ENCODE assay signal across 30 cellular contexts in the genomic region with DNA sequence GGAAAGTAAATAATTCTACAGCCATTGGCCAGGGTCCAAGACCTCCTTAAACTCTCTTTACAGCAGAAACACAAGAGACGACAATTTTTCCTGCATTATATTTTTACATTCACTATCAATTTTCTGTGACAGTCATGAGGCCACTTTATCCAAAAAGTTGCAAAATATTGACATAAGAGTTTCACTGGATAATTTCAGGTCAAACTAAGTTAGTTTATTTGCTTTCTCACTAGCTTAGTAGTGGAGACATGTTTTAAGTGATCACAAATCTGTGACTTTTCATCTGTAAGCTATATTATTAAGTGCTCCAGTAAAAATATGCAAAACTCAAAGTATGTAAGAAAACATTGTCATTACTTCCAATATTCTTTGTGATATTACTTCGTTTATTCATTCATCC.
"Had no signal": no experiment of that assay in that cellular context is flagged by ENCODE, and none has a peak within 500 bp of the region (broad histone marks: within the 10 kb centered on the region; RNA-seq: fewer than 3 reads in every experiment).

No MANE protein-coding gene starts in this region.

- H2AFZ ChIP-seq: neural progenitor cell, parathyroid adenoma had no signal

- H3K4me2 ChIP-seq: neural progenitor cell, smooth muscle cell had no signal

- H3K36me3 Mint-ChIP-seq: natural killer cell; neural progenitor cell; stimulated activated memory B cell treated with anti-CD40 and anti-IgM and Interleukin-4, amounts not matched to agents 10 μg/mL and 1 μg/mL and 100 μg/mL, for 72 hours had no signal

- H3K27ac ChIP-seq: neural progenitor cell, ovary, parathyroid adenoma, psoas muscle, skin epidermis, spleen, thoracic aorta, thyroid gland, tibial nerve, upper lobe of left lung, vagina had no signal

- H3K27me3 Mint-ChIP-seq: progenitor cell of endocrine pancreas; stimulated activated memory B cell treated with anti-CD40 and anti-IgM and Interleukin-4, amounts not matched to agents 10 μg/mL and 1 μg/mL and 100 μg/mL, for 72 hours; stimulated activated naive CD8-positive, alpha-beta T cell treated with anti-CD3 and anti-CD28 coated beads, Interleukin-15, amount 100 ng/mL, for 72 hours had no signal

- H3K79me2 ChIP-seq: parathyroid adenoma had no signal

- H3K36me3 ChIP-seq: neural progenitor cell, ovary, spleen, thoracic aorta, thyroid gland, tibial nerve, upper lobe of left lung, vagina had no signal

- DNase-seq: natural killer cell; occipital lobe; ovary; posterior cingulate gyrus; psoas muscle; right cardiac atrium; spleen; stimulated activated CD4-positive, alpha-beta T cell treated with anti-CD3 and anti-CD28 coated beads, Interleukin-12 subunit alpha, Interleukin-12 subunit beta, amount 100 ng/mL, for 4 hours; stimulated activated CD4-positive, alpha-beta T cell treated with anti-CD3 and anti-CD28 coated beads, Interleukin-1b, Interleukin-23, amount 100 ng/mL, for 48 hours; stimulated activated CD4-positive, alpha-beta T cell treated with anti-CD3 and anti-CD28 coated beads, Interleukin-4, amount 100 ng/mL, for 1 hour; stimulated activated CD4-positive, alpha-beta T cell treated with anti-CD3 and anti-CD28 coated beads, Interleukin-4, amount 100 ng/mL, for 4 hours; stimulated activated CD8-positive, alpha-beta memory T cell treated with anti-CD3 and anti-CD28 coated beads, Interleukin-4, amount 100 ng/mL, for 48 hours; stimulated activated naive CD4-positive, alpha-beta T cell; stimulated activated naive CD8-positive, alpha-beta T cell treated with anti-CD3 and anti-CD28 coated beads, Interleukin-15, amount 100 ng/mL, for 72 hours; stimulated activated naive CD8-positive, alpha-beta T cell treated with anti-CD3 and anti-CD28 coated beads, Interleukin-15, Interleukin-2, amounts not matched to agents 100 U/mL and 50 U/mL, for 24 hours; thyroid gland; trophoblast cell; upper lobe of left lung had no signal

- H3K4me1 Mint-ChIP-seq: natural killer cell; stimulated activated memory B cell treated with anti-CD40 and anti-IgM and Interleukin-4, amounts not matched to agents 10 μg/mL and 1 μg/mL and 100 μg/mL, for 72 hours; stimulated activated naive CD8-positive, alpha-beta T cell treated with anti-CD3 and anti-CD28 coated beads, Interleukin-15, amount 100 ng/mL, for 72 hours had no signal

- H3K9me3 Mint-ChIP-seq: nephron; neural progenitor cell; stimulated activated memory B cell treated with anti-CD40 and anti-IgM and Interleukin-4, amounts not matched to agents 10 μg/mL and 1 μg/mL and 100 μg/mL, for 72 hours; stimulated activated naive CD8-positive, alpha-beta T cell treated with anti-CD3 and anti-CD28 coated beads, Interleukin-15, amount 100 ng/mL, for 72 hours had no signal

- ATAC-seq: natural killer cell; psoas muscle; right cardiac atrium; sciatic nerve; stimulated activated memory B cell treated with anti-CD40 and anti-IgM and Interleukin-4, amounts not matched to agents 10 μg/mL and 1 μg/mL and 100 μg/mL, for 72 hours; stimulated activated naive CD8-positive, alpha-beta T cell treated with anti-CD3 and anti-CD28 coated beads, Interleukin-15, amount 100 ng/mL, for 72 hours; stimulated activated naive CD8-positive, alpha-beta T cell treated with anti-CD3 and anti-CD28 coated beads, Interleukin-15, Interleukin-2, amounts not matched to agents 100 U/mL and 50 U/mL, for 24 hours had no signal

- H3K9ac ChIP-seq: neural progenitor cell, parathyroid adenoma had no signal

- H3K27me3 ChIP-seq: neural progenitor cell, ovary, spleen, thyroid gland, tibial nerve, upper lobe of left lung, vagina had no signal

- H3K4me3 ChIP-seq: neural progenitor cell, ovary, psoas muscle, skin epidermis, smooth muscle cell, spleen, thoracic aorta, thyroid gland, tibial nerve, upper lobe of left lung, vagina had no signal

- H3K4me3 Mint-ChIP-seq: natural killer cell; nephron; neural progenitor cell; stimulated activated memory B cell treated with anti-CD40 and anti-IgM and Interleukin-4, amounts not matched to agents 10 μg/mL and 1 μg/mL and 100 μg/mL, for 72 hours; stimulated activated naive CD8-positive, alpha-beta T cell treated with anti-CD3 and anti-CD28 coated beads, Interleukin-15, amount 100 ng/mL, for 72 hours had no signal

- FAIRE-seq: urothelium cell line had no signal

- H3K9me3 ChIP-seq: ovary, psoas muscle, spleen, thoracic aorta, thyroid gland, tibial nerve, upper lobe of left lung, vagina had no signal

- H3K27ac Mint-ChIP-seq: natural killer cell; neural progenitor cell; progenitor cell of endocrine pancreas; stimulated activated memory B cell treated with anti-CD40 and anti-IgM and Interleukin-4, amounts not matched to agents 10 μg/mL and 1 μg/mL and 100 μg/mL, for 72 hours; stimulated activated naive CD8-positive, alpha-beta T cell treated with anti-CD3 and anti-CD28 coated beads, Interleukin-15, amount 100 ng/mL, for 72 hours had no signal

- H3K4me1 ChIP-seq: parathyroid adenoma, psoas muscle, spleen, thyroid gland, tibial nerve, upper lobe of left lung, vagina had no signal
